ENCODE assay signal across 8 cellular contexts in the genomic region with DNA sequence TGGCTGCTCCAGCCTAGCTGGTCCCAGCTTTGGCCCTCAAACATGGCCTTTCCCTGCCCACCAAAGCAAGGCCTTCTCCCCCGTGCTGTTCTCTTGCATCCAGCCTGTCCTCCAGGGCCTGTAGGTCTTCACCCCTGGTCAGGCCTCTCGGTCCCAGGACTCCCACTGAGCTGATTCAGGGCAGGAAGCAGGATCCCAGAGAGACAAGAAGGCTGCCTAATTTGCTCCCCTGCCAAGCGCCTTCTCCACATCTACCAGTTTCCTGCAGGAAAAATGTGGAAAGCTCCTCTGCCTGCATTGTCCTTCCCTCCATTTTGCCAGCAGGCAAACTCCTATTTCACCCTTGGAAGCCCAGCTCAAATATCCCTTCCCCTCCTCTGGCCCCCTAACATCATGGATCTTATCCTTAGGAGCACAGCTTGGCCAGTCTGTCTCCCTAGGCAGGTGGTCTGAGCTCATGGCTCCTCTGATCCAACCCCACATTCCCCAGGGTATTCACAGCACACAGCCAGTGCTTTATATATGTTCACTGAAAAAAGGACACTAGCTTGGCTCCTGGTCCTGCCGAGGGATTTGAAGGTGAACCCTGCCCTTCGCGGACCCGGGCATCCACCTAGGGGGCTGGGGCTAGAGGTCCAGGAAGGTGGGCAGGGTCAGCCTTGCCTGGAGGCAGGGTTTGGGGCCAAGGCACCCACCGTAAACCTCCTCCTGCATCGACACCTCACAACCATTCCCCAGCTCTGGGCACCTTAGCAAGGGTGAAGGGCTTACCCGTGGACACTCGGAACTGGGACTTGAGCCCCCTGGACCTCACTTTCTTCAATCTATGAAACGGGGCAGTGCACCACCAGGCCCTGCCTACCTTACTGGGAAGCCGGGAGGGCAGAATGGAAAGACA. TPM values are rescaled to one million over a fixed set of nuclear protein-coding genes. Genes with fewer than 3 reads are reported as not detected.
DNase-seq lines count a peak whose midpoint lies in the region; ATAC-seq and TF ChIP-seq lines count a peak whose summit lies in the region.

No MANE protein-coding gene starts in this region.

- TF ChIP-seq POLR2A in erythroblast (IDR thresholded peaks at IDR 0.05; ENCODE audit: low read length) (no peak), ovary (IDR thresholded peaks at IDR 0.05) (no peak)

- TF ChIP-seq EP300 in ovary (IDR thresholded peaks at IDR 0.05), result no peak

- no peak for ATAC-seq in esophagus mucosa
- no peak for ATAC-seq in HG03521 (IDR thresholded peaks at IDR 0.05; ENCODE audit: unreplicated experiment)

- no peaks in the 10 kb centered on the region for H3K9me3 ChIP-seq in ovary

- intact Hi-C loops in ovary (cut with DNase I), result no loop called here

- TF ChIP-seq CTCF in ovary (IDR thresholded peaks at IDR 0.05), result no peak
- TF ChIP-seq CTCF in GM20000 (IDR thresholded peaks at IDR 0.05; ENCODE audit: extremely low read depth, missing control alignments), result no peak

- 11 to 12% (median 11%) methylated on average over 12 to 13 of the region's 13 CpGs for WGBS in ovary, 3 donors

- H3K27ac ChIP-seq in ovary, result peak overlapping the region; percentile 84 to 99

- peak overlapping the region; percentile 99 for H3K4me3 ChIP-seq in H7 (ENCODE audit: insufficient read depth, low read depth, low read length)
- H3K4me3 ChIP-seq in ovary, result peak overlapping the region; percentile 98

- peak; percentile 63 for DNase-seq in H7
- DNase-seq in SK-MEL-5 (ENCODE audit: low read depth, low spot score), result peak; percentile 15
- peak; percentile 44 to 61 for DNase-seq in erythroblast (lab: John Stamatoyannopoulos, UW)
- peak in 1 of 5 donors; percentile 27 for DNase-seq in ovary
- DNase-seq in GM20000 (ENCODE audit: low spot score), result no peak
- DNase-seq in NCI-H446 treated with DMSO at 0.1 percent for 48 hours (lab: John Stamatoyannopoulos, UW), result no peak

- in situ Hi-C loops in SK-MEL-5 (cut with HindIII; ENCODE audit: low pct_unique_long_range_greater_than_20kb, low sequenced_read_pairs), result no loop called here

- H3K27me3 ChIP-seq in H7 (ENCODE audit: control insufficient read depth, insufficient read depth, low read length), result no peaks in the 10 kb centered on the region
- no peaks in the 10 kb centered on the region for H3K27me3 ChIP-seq in ovary

- peaks cover 11% of the 10 kb centered on the region for H3K4me1 ChIP-seq in ovary (ENCODE audit: insufficient read depth)

- peaks cover 34% of the 10 kb centered on the region for H3K36me3 ChIP-seq in H7 (replicated peaks; ENCODE audit: control insufficient read depth, insufficient read depth, low read length)
- H3K36me3 ChIP-seq in ovary, result no peaks in the 10 kb centered on the region

RNA-seq across cellular contexts. Expression of a gene that starts 1.0 kb away (rescaled TPM):
- 71.6 and 76.3 TPM in 2 replicates for total RNA-seq in H7 (2014; rRNA removed; shearing (Covaris generic))
- 32.3 and 33.4 TPM in 2 replicates for total RNA-seq in SK-MEL-5 (2014; rRNA removed; shearing (Covaris generic))
- 53.0 and 55.2 TPM in 2 replicates for polyA plus RNA-seq in SK-MEL-5 (2015; cell fraction: cytosol; rRNA removed)
- polyA plus RNA-seq in SK-MEL-5 (2015; cell fraction: nucleus; rRNA removed), result 118 and 143 TPM in 2 replicates
- total RNA-seq in ovary (10 to 100 TPM; 16.9 to 26.8 (median 19.4) TPM), esophagus mucosa (10.4 TPM)
- 10 to 100 TPM in 1 of 2 donors, 1 to 10 TPM in 1; 4.2 to 22.5 TPM for polyA plus RNA-seq in ovary

RNA-seq across cellular contexts. Expression of a gene that starts 1.3 kb away (rescaled TPM):
- total RNA-seq in H7 (2014; rRNA removed; shearing (Covaris generic)), result 226 and 229 TPM in 2 replicates
- 211 and 226 TPM in 2 replicates for total RNA-seq in SK-MEL-5 (2014; rRNA removed; shearing (Covaris generic))
- polyA plus RNA-seq in SK-MEL-5 (2015; cell fraction: cytosol; rRNA removed), result 298 and 342 TPM in 2 replicates
- polyA plus RNA-seq in SK-MEL-5 (2015; cell fraction: nucleus; rRNA removed), result 1,231 and 1,371 TPM in 2 replicates
- total RNA-seq in ovary, result 100 to 1,000 TPM; 127 to 191 (median 170) TPM
- polyA plus RNA-seq in ovary, result 100 to 1,000 TPM; 136 to 175 TPM
- total RNA-seq in esophagus mucosa, result 127 TPM

RNA-seq across cellular contexts. Expression of a gene that starts 39.6 kb away (rescaled TPM):
- 22.2 and 28.3 TPM in 2 replicates for total RNA-seq in H7 (2014; rRNA removed; shearing (Covaris generic))
- total RNA-seq in SK-MEL-5 (2014; rRNA removed; shearing (Covaris generic)), result 6.9 and 9.1 TPM in 2 replicates
- 53.3 and 56.5 TPM in 2 replicates for polyA plus RNA-seq in SK-MEL-5 (2015; cell fraction: cytosol; rRNA removed)
- 47.3 and 57.1 TPM in 2 replicates for polyA plus RNA-seq in SK-MEL-5 (2015; cell fraction: nucleus; rRNA removed)
- 10 to 100 TPM in 4 of 7 donors, 1 to 10 TPM in 3; 6.2 to 21.0 (median 12.5) TPM for total RNA-seq in ovary
- 1 to 10 TPM; 2.1 to 9.8 TPM for polyA plus RNA-seq in ovary
- total RNA-seq in esophagus mucosa, result 27.7 TPM

RNA-seq across cellular contexts. Expression of a gene that starts 48.7 kb away (rescaled TPM):
- 4.2 and 5.1 TPM in 2 replicates for total RNA-seq in H7 (2014; rRNA removed; shearing (Covaris generic))
- total RNA-seq in SK-MEL-5 (2014; rRNA removed; shearing (Covaris generic)), result not detected in 2 replicates
- polyA plus RNA-seq in SK-MEL-5 (2015; cell fraction: cytosol; rRNA removed), result 0.44 and 0.57 TPM in 2 replicates
- 4.1 and 6.8 TPM in 2 replicates for polyA plus RNA-seq in SK-MEL-5 (2015; cell fraction: nucleus; rRNA removed)
- under 1 TPM in 4 of 7 donors, not detected in 3; 0.22 to 0.53 (median 0.41) TPM for total RNA-seq in ovary
- polyA plus RNA-seq in ovary, result under 1 TPM; 0.30 to 0.45 TPM
- total RNA-seq in esophagus mucosa, result 0.88 TPM

Comparison
In these comparisons a context has a peak if more than half of its experiments do, and no peak if none do; other contexts are left out.
1. DNase-seq: peak in H7 (single experiment), SK-MEL-5 (single experiment) and erythroblast (2 of 2); none in GM20000 (single experiment) and NCI-H446 treated with DMSO at 0.1 percent for 48 hours (single experiment).